9 cellular contexts compared by ENCODE assay signal in the genomic region with DNA sequence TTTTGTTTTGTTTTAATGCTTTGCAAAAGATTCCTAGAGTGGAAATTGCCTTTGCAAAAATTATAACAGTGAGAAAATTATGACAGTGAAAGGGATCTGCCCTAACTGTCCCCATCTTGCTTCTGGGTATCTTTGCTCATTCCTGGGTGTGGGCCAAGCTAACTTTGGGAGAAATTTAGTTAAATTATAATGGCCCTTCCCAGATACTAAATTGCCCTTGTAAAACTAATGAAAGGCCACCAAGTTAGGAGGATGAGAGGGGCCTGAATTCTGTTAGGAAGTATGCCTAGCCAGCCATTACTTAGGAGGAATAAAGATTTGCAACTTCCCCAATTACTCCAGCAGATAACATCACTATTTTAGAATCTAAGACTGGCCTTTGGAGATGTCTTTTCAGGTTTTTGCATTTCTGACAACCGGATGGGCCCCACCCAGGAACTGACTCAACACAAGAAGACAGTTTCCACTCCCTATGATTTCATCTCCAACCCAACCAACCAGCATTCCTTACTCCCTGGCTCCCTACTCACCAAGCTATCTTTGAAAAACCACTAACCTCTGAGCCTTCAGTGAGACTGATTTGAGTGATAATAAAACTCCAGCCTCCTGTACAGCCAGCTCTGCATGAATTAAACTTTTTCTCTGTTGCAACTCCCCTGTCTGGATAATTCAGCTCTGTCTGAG. TPM values are rescaled to one million over a fixed set of nuclear protein-coding genes. Genes with fewer than 3 reads are reported as not detected.
DNase-seq lines count a peak whose midpoint lies in the region; ATAC-seq and TF ChIP-seq lines count a peak whose summit lies in the region.
"Had no signal": no experiment of that assay in that cellular context is flagged by ENCODE, and none has a peak within 500 bp of the region (broad histone marks: within the 10 kb centered on the region; RNA-seq: fewer than 3 reads in every experiment).

No MANE protein-coding gene starts in this region.

- ATAC-seq in CD8-positive, alpha-beta T cell, result peak; percentile 59

- no peaks in the 10 kb centered on the region for H3K36me3 ChIP-seq in CD8-positive, alpha-beta T cell (ENCODE audit: insufficient read depth, low read length)
- H3K36me3 ChIP-seq in ascending aorta, result no peaks in the 10 kb centered on the region
- H3K36me3 ChIP-seq in Caco-2 (ENCODE audit: control insufficient read depth, insufficient read depth, low read length), result no peaks in the 10 kb centered on the region

- H3K4me1 ChIP-seq in CD8-positive, alpha-beta T cell (ENCODE audit: insufficient read depth, low read length), result peaks cover 29% of the 10 kb centered on the region
- H3K4me1 ChIP-seq in ascending aorta, result no peaks in the 10 kb centered on the region
- no peaks in the 10 kb centered on the region for H3K4me1 ChIP-seq in Caco-2

- peaks cover 47% of the 10 kb centered on the region for H3K4me1 Mint-ChIP-seq in CD8-positive, alpha-beta T cell (ENCODE audit: low read depth)
- H3K4me1 Mint-ChIP-seq in immature natural killer cell (peaks cover 57 to 67% of the 10 kb centered on the region in 2 donors), Caco-2 (ENCODE audit: low read depth, unreplicated experiment) (no peaks in the 10 kb centered on the region)

- no peaks in the 10 kb centered on the region for H3K36me3 Mint-ChIP-seq in CD8-positive, alpha-beta T cell
- H3K36me3 Mint-ChIP-seq in immature natural killer cell, result peaks cover 0 to 3% (median 0%) of the 10 kb centered on the region in 3 donors
- H3K36me3 Mint-ChIP-seq in Caco-2 (ENCODE audit: insufficient read depth, unreplicated experiment), result no peaks in the 10 kb centered on the region

- H3K9me3 Mint-ChIP-seq in CD8-positive, alpha-beta T cell, result no peaks in the 10 kb centered on the region
- no peaks in the 10 kb centered on the region for H3K9me3 Mint-ChIP-seq in immature natural killer cell
- no peaks in the 10 kb centered on the region for H3K9me3 Mint-ChIP-seq in Caco-2 (ENCODE audit: unreplicated experiment)

- intact Hi-C loops in CD8-positive, alpha-beta T cell (cut with DNase I, micrococcal nuclease), result loop anchor here in 1 of 2 experiments (1.0 to 10.0 kb wide), 3 partner anchors 75 to 1007 kb away; no protein-coding TSS in a partner anchor
- intact Hi-C loops in ascending aorta (cut with DNase I), result no loop called here
- intact Hi-C loops in Caco-2 (cut with micrococcal nuclease; ENCODE audit: unreplicated experiment), result no loop called here

- no peaks in the 10 kb centered on the region for H3K27me3 ChIP-seq in CD8-positive, alpha-beta T cell (ENCODE audit: insufficient read depth, low read length)
- no peaks in the 10 kb centered on the region for H3K27me3 ChIP-seq in ascending aorta
- no peaks in the 10 kb centered on the region for H3K27me3 ChIP-seq in Caco-2 (replicated peaks; ENCODE audit: control insufficient read depth, insufficient read depth, low read length)

- BruUV-seq in Caco-2 (replicated peaks; lab: Mats Ljungman, UMichigan), result no TSS peak

- POLR2A ChIA-PET in CD8-positive, alpha-beta T cell (lab: Charles Lee), result interaction anchor here (0.6 to 2.1 kb wide), 2 partner anchors 13 to 106 kb away, joined by 5 to 6 read pairs; no protein-coding TSS in a partner anchor
- POLR2A ChIA-PET in Caco-2 (lab: Charles Lee), result no interaction called here

- DNase-seq in CD8-positive, alpha-beta T cell, result peak in 3 of 7 experiments; percentile 35 to 39 (median 37)
- peak; percentile 63 for DNase-seq in NOMO-1 treated with DMSO at 0.1 percent for 48 hours (lab: John Stamatoyannopoulos, UW; ENCODE audit: unreplicated experiment)
- DNase-seq in activated T-helper 1 cell treated with Interleukin-2 at 50 U/mL for 16 hours (ENCODE audit: low read depth), result peak; percentile 15
- DNase-seq in immature natural killer cell, result peak in 1 of 3 donors; percentile 23
- DNase-seq in ascending aorta (ENCODE audit: low spot score in 2 of 2), result no peak
- DNase-seq in inferior parietal cortex (ENCODE audit: extremely low spot score), result no peak
- DNase-seq in NCI-H748 (lab: John Stamatoyannopoulos, UW; ENCODE audit: unreplicated experiment), result no peak
- no peak for DNase-seq in Caco-2
- DNase-seq: NCI-H345 had no signal

- no peak overlapping the region for H3K4me3 Mint-ChIP-seq in CD8-positive, alpha-beta T cell
- H3K4me3 Mint-ChIP-seq in immature natural killer cell (peak overlapping the region; percentile 56 to 72 (median 66)), Caco-2 (ENCODE audit: unreplicated experiment) (no peak overlapping the region)

- H3K4me3 ChIP-seq in CD8-positive, alpha-beta T cell (ENCODE audit: low read depth, low read length), result no peak overlapping the region
- H3K4me3 ChIP-seq in ascending aorta, result no peak overlapping the region
- H3K4me3 ChIP-seq in Caco-2 (ENCODE audit: low read depth, low read length), result no peak overlapping the region

- TF ChIP-seq CTCF in CD8-positive, alpha-beta T cell (IDR thresholded peaks at IDR 0.05), result no peak
- no peak for TF ChIP-seq CTCF in ascending aorta (IDR thresholded peaks at IDR 0.05)
- no peak for TF ChIP-seq CTCF in Caco-2 (IDR thresholded peaks at IDR 0.05; ENCODE audit: insufficient read depth in 1 of 2, low read depth in 1 of 2, low read length in 1 of 2, severe bottlenecking in 1 of 2, unreplicated experiment in 1 of 2)

- no peak overlapping the region for H3K27ac ChIP-seq in CD8-positive, alpha-beta T cell (ENCODE audit: low read depth, low read length)
- no peak overlapping the region for H3K27ac ChIP-seq in ascending aorta

- no peaks in the 10 kb centered on the region for H3K27me3 Mint-ChIP-seq in CD8-positive, alpha-beta T cell (ENCODE audit: low read depth)
- peaks cover 0 to 5% (median 2%) of the 10 kb centered on the region in 3 donors for H3K27me3 Mint-ChIP-seq in immature natural killer cell (ENCODE audit: low read depth in 3 of 3)
- peaks cover 8% of the 10 kb centered on the region for H3K27me3 Mint-ChIP-seq in Caco-2 (ENCODE audit: insufficient read depth, unreplicated experiment)

- no peaks in the 10 kb centered on the region for H3K9me3 ChIP-seq in CD8-positive, alpha-beta T cell (ENCODE audit: low read length)
- H3K9me3 ChIP-seq in ascending aorta (no peaks in the 10 kb centered on the region), Caco-2 (no peaks in the 10 kb centered on the region)

- H3K27ac Mint-ChIP-seq in CD8-positive, alpha-beta T cell, result peak overlapping the region; percentile 58
- H3K27ac Mint-ChIP-seq in immature natural killer cell (peak overlapping the region; percentile 38 to 77 (median 52)), Caco-2 (ENCODE audit: unreplicated experiment) (no peak overlapping the region)

- CTCF ChIA-PET in CD8-positive, alpha-beta T cell (lab: Charles Lee), result interaction anchor here (1.0 kb wide), 1 partner anchor 74 kb away, joined by 3 read pairs; no protein-coding TSS in a partner anchor
- CTCF ChIA-PET in Caco-2 (lab: Charles Lee), result no interaction called here

RNA-seq across cellular contexts. Expression of a gene that starts 7.1 kb away (rescaled TPM):
- total RNA-seq in CD8-positive, alpha-beta T cell, result not detected
- polyA plus RNA-seq in immature natural killer cell, result not detected
- not detected for total RNA-seq in ascending aorta
- not detected in 2 replicates for total RNA-seq in Caco-2 (2022)

Comparison
In these comparisons a context has a peak if more than half of its experiments do, and no peak if none do; other contexts are left out.
1. DNase-seq: peak in NOMO-1 treated with DMSO at 0.1 percent for 48 hours (single experiment) and activated T-helper 1 cell treated with Interleukin-2 at 50 U/mL for 16 hours (single experiment); none in ascending aorta (0 of 2), inferior parietal cortex (single experiment), NCI-H748 (single experiment) and Caco-2 (0 of 2).
2. H3K4me3 Mint-ChIP-seq: peak in immature natural killer cell (5 of 5); none in CD8-positive, alpha-beta T cell (single experiment) and Caco-2 (single experiment).